8 cellular contexts compared by ENCODE assay signal in the genomic region with DNA sequence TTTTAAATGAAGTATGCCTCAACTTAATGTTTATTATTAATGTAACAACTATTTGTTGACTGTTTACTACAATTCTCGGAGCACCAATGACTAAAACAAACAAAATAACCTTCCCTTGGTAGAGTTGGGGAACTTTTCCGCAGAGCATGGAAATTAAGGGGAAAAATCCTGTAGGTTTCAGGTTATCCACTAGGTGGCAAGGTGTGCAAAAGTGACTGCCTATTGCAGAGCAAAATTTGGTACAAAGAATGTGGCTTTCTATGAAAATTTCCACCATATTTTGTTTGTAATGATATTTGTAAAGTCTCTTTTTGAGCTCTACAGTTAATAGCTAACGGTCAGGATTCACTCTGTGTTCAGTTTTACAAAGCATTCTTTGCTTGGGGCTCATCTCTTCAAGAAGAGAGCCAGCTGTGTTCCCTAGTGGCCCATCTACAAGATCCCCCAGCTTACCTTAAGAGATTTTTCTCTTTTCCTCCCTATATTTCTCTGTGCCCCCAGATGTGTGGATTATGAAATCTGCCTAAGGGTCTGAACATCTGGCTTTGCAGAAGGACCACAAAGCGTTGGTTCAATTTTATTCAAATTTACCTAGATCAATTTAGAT.
DNase-seq lines count a peak whose midpoint lies in the region; ATAC-seq and TF ChIP-seq lines count a peak whose summit lies in the region.

No MANE protein-coding gene starts in this region.

- WGBS in esophagus squamous epithelium, 2 donors: 31 to 34% methylated on average over 4 of the region's 4 CpGs
- 26 to 38% (median 31%) methylated on average over 4 of the region's 4 CpGs for WGBS in stomach, 5 donors

- H3K36me3 ChIP-seq in esophagus squamous epithelium (no peaks in the 10 kb centered on the region), stomach (no peaks in the 10 kb centered on the region)

- H3K4me3 ChIP-seq in GM12875 (ENCODE audit: low read depth, low read length): no peak overlapping the region
- H3K4me3 ChIP-seq in esophagus squamous epithelium: no peak overlapping the region
- no peak overlapping the region for H3K4me3 ChIP-seq in stomach

- H3K4me1 ChIP-seq in esophagus squamous epithelium (peaks cover 6 to 12% (median 11%) of the 10 kb centered on the region in 3 donors), stomach (peaks cover 12 to 17% (median 12%) of the 10 kb centered on the region in 4 donors)

- intact Hi-C loops in esophagus squamous epithelium (cut with DNase I) (loop anchor here (10.0 kb wide), 1 partner anchor 102 kb away; no protein-coding TSS in a partner anchor), stomach (cut with DNase I; ENCODE audit: low total_unique reads) (loop anchor here (10.0 kb wide), 1 partner anchor 102 kb away; no protein-coding TSS in a partner anchor)

- no peak overlapping the region for H3K27ac ChIP-seq in esophagus squamous epithelium
- H3K27ac ChIP-seq in stomach: no peak overlapping the region

- H3K9me3 ChIP-seq in esophagus squamous epithelium (no peaks in the 10 kb centered on the region), stomach (no peaks in the 10 kb centered on the region)

- H3K27me3 ChIP-seq in esophagus squamous epithelium: peaks cover 5 to 59% (median 11%) of the 10 kb centered on the region in 4 donors
- H3K27me3 ChIP-seq in stomach: peaks cover 0 to 35% (median 19%) of the 10 kb centered on the region in 3 donors

- no peak for DNase-seq in AG09319 (ENCODE audit: extremely low read depth, low read depth)
- peak; percentile 46 for DNase-seq in NCI-H69 (lab: John Stamatoyannopoulos, UW)
- no peak for DNase-seq in esophagus squamous epithelium (lab: John Stamatoyannopoulos, UW)
- DNase-seq in stomach: no peak
- DNase-seq in UCSD-AML1 (lab: John Stamatoyannopoulos, UW; ENCODE audit: unreplicated experiment): no peak

- TF ChIP-seq EP300 in stomach (IDR thresholded peaks at IDR 0.05): no peak

- TF ChIP-seq POLR2A in esophagus squamous epithelium (IDR thresholded peaks at IDR 0.05) (no peak), stomach (IDR thresholded peaks at IDR 0.05) (no peak)

- ATAC-seq in HG02763 (IDR thresholded peaks at IDR 0.05; ENCODE audit: unreplicated experiment): peak; percentile 49
- no peak for ATAC-seq in HG02973 (IDR thresholded peaks at IDR 0.05; ENCODE audit: unreplicated experiment)

- TF ChIP-seq CTCF in AG09319 (IDR thresholded peaks at IDR 0.05; ENCODE audit: low read depth, low read length): peak; percentile 68
- peak; percentile 55; the same call in 1 of the 2 replicates for TF ChIP-seq CTCF in GM12875 (IDR thresholded peaks at IDR 0.05; ENCODE audit: borderline replicate concordance, insufficient read depth, low read depth, low read length)
- TF ChIP-seq CTCF in esophagus squamous epithelium (IDR thresholded peaks at IDR 0.05): peak in 5 of 6 experiments; percentile 24 to 67 (median 52)
- peak in 4 of 7 experiments; percentile 42 to 55 (median 54) for TF ChIP-seq CTCF in stomach (IDR thresholded peaks at IDR 0.05)
